8 cellular contexts compared by ENCODE assay signal in genomic region chr4:139454111-139454600, GRCh38. TPM values are rescaled to one million over a fixed set of nuclear protein-coding genes. Genes with fewer than 3 reads are reported as not detected.
DNase-seq lines count a peak whose midpoint lies in the region; ATAC-seq and TF ChIP-seq lines count a peak whose summit lies in the region.

TSS of gene RAB33B (plus strand) at chr4:139454121. CDS start at chr4:139454196, 75 bp downstream.

- CTCF ChIA-PET in HEK293 (lab: Yijun Ruan, JAX) (no interaction called here), PC-3 (lab: Charles Lee) (no interaction called here)

- peak within 1 kb of the TSS; percentile 82 for H2AFZ ChIP-seq in PC-3 (ENCODE audit: low read length)

- H4K20me1 ChIP-seq in PC-3 (ENCODE audit: low read length) = 0 out of 2 replicates have a peak, but pooled peaks cover 7% of the 10 kb centered on the region

- H3K4me3 ChIP-seq in HEK293 (ENCODE audit: low read depth, low read length) (peak within 1 kb of the TSS; percentile 87), PC-3 (ENCODE audit: low read length) (peak within 1 kb of the TSS; percentile 99), duodenal mucosa (ENCODE audit: low read depth in 1 of 2, low read length in 2 of 2) (peak within 1 kb of the TSS; percentile 97 to 100), mononuclear cell (ENCODE audit: low read length) (peak within 1 kb of the TSS; percentile 82), aorta (ENCODE audit: low read length in 2 of 2) (peak within 1 kb of the TSS; percentile 57 to 88)

- POLR2A ChIA-PET in HEK293 (lab: Yijun Ruan, JAX) (interaction anchor here (1.6 kb wide), 1 partner anchor 439 kb away, joined by 5 read pairs; the partner anchor contains the start of gene NOCT), PC-3 (lab: Charles Lee; ENCODE audit: unreplicated experiment) (no interaction called here)

- 0 to 1% methylated on average over 35 to 36 of the region's 36 CpGs for WGBS in aorta, 2 donors

- H3K27me3 ChIP-seq in PC-3 (ENCODE audit: low read length) (no peaks in the 10 kb centered on the region), duodenal mucosa (ENCODE audit: control insufficient read depth in 1 of 2, insufficient read depth in 2 of 2, low read length in 2 of 2) (no peaks in the 10 kb centered on the region), mononuclear cell (ENCODE audit: insufficient read depth, low read length) (no peaks in the 10 kb centered on the region), aorta (ENCODE audit: control insufficient read depth in 1 of 2, insufficient read depth in 2 of 2, low read length in 1 of 2) (no peaks in the 10 kb centered on the region)

- peak; percentile 45 for DNase-seq in NCI-H2227 (lab: John Stamatoyannopoulos, UW; ENCODE audit: unreplicated experiment)
- no peak for DNase-seq in NCI-H2227 treated with DMSO at 0.1 percent for 48 hours (lab: John Stamatoyannopoulos, UW)
- no peak for DNase-seq in PC-3
- no peak for DNase-seq in aorta
- DNase-seq in putamen (ENCODE audit: low spot score) = no peak

- peak within 1 kb of the TSS; percentile 78 for H3K9ac ChIP-seq in PC-3 (ENCODE audit: low read length)
- peak within 1 kb of the TSS; percentile 98 to 99 for H3K9ac ChIP-seq in duodenal mucosa (ENCODE audit: low read depth in 1 of 2, low read length in 2 of 2)

- peak; percentile 4 for ATAC-seq in PC-3
- peak; percentile 21 for ATAC-seq in aorta (ENCODE audit: low FRiP score)

- H3K79me2 ChIP-seq in PC-3 (ENCODE audit: low read length) = peaks cover 72% of the 10 kb centered on the region

- H3K9me2 ChIP-seq in PC-3 (replicated peaks; ENCODE audit: low read length) = no peaks in the 10 kb centered on the region

- no peak for TF ChIP-seq CTCF in HEK293 (tag by site-specific recombination; IDR thresholded peaks at IDR 0.05)
- no peak for TF ChIP-seq CTCF in PC-3 (conservative IDR thresholded peaks at IDR 0.05; ENCODE audit: low read depth, low read length)

- H3K9me3 ChIP-seq in HEK293 (ENCODE audit: control insufficient read depth, insufficient read depth, low read depth, low read length) = no peaks in the 10 kb centered on the region
- H3K9me3 ChIP-seq in PC-3 (ENCODE audit: low read length) = no peaks in the 10 kb centered on the region
- H3K9me3 ChIP-seq in duodenal mucosa (ENCODE audit: control insufficient read depth in 1 of 2, low read length in 2 of 2) = no peaks in the 10 kb centered on the region
- H3K9me3 ChIP-seq in mononuclear cell (ENCODE audit: low read depth, low read length) = no peaks in the 10 kb centered on the region
- H3K9me3 ChIP-seq in aorta (ENCODE audit: control insufficient read depth, low read length) = no peaks in the 10 kb centered on the region

- H3K36me3 ChIP-seq in HEK293 (ENCODE audit: control insufficient read depth in 2 of 2, insufficient read depth in 1 of 2, low read length in 2 of 2) (peaks cover 0 to 4% of the 10 kb centered on the region in 2 experiments; a peak in 1 of 3 replicates), PC-3 (ENCODE audit: low read depth, low read length) (no peaks in the 10 kb centered on the region), duodenal mucosa (ENCODE audit: control insufficient read depth in 1 of 2, insufficient read depth in 2 of 2, low read length in 2 of 2) (no peaks in the 10 kb centered on the region), aorta (ENCODE audit: control insufficient read depth in 1 of 2, insufficient read depth in 2 of 2, low read length in 1 of 2) (no peaks in the 10 kb centered on the region)

- TSS peak; percentile 46 for BruUV-seq in PC-3 (replicated peaks; lab: Mats Ljungman, UMichigan)

- H3K4me1 ChIP-seq in HEK293 (ENCODE audit: control insufficient read depth, insufficient read depth, low read length) (0 out of 2 replicates have a peak, but pooled peaks cover 3% of the 10 kb centered on the region), PC-3 (ENCODE audit: insufficient read depth, low read length) (peaks cover 42% of the 10 kb centered on the region), duodenal mucosa (ENCODE audit: control insufficient read depth in 1 of 2, insufficient read depth in 2 of 2, low read length in 2 of 2) (peaks cover 46 to 49% of the 10 kb centered on the region in 2 donors), mononuclear cell (ENCODE audit: insufficient read depth, low read length) (peaks cover 48% of the 10 kb centered on the region), aorta (ENCODE audit: control insufficient read depth in 1 of 2, insufficient read depth in 2 of 2, low read length in 2 of 2) (no peaks in the 10 kb centered on the region)

- H3K27ac ChIP-seq in HEK293 (ENCODE audit: extremely low read depth, low read depth, low read length) = peak within 1 kb of the TSS; percentile 84
- peak within 1 kb of the TSS; percentile 90 for H3K27ac ChIP-seq in PC-3 (ENCODE audit: low read length)
- peak within 1 kb of the TSS; percentile 98 for H3K27ac ChIP-seq in duodenal mucosa (ENCODE audit: low read depth, low read length)
- peak within 1 kb of the TSS; percentile 64 to 71 for H3K27ac ChIP-seq in aorta (ENCODE audit: low read depth in 1 of 2, low read length in 2 of 2)

- H3K4me2 ChIP-seq in PC-3 (ENCODE audit: low read length) = peak within 1 kb of the TSS; percentile 98

- intact Hi-C loops in PC-3 (cut with micrococcal nuclease) (loop anchor here (5.0 kb wide), 1 partner anchor 103 kb away; the partner anchor contains the start of gene SETD7), aorta (cut with DNase I) (loop anchor here (10.0 kb wide), 3 partner anchors 101 to 711 kb away; partner anchors contain the start of genes NAA15 (in 1 of the 2), NDUFC1 (in 1 of the 2) and SETD7 (in 1 of the 2))

- H3F3A ChIP-seq in PC-3 (ENCODE audit: low read length, unreplicated experiment) = no peaks in the 10 kb centered on the region

TF ChIP-seq in HEK293, 187 proteins besides CTCF, POLR2A, EP300 and RAD21 (continues in another document):
- TF ChIP-seq PBX3 (CRISPR knock-in tag; IDR thresholded peaks at IDR 0.05) (no peak), ZNF366 (tag by site-specific recombination; conservative IDR thresholded peaks at IDR 0.05) (0 out of 2 replicates have a peak, but pooled peaks have one; percentile 38), ZBTB48 (tag by site-specific recombination; IDR thresholded peaks at IDR 0.05) (no peak), ZBTB20 (tag by site-specific recombination; IDR thresholded peaks at IDR 0.05) (peak; percentile 7; the same call in 1 of the 2 replicates), ZNF626 (tag by site-specific recombination; IDR thresholded peaks at IDR 0.05) (no peak), ZNF202 (tag by site-specific recombination; IDR thresholded peaks at IDR 0.05; ENCODE audit: borderline replicate concordance) (no peak), KLF9 (tag by site-specific recombination; IDR thresholded peaks at IDR 0.05; ENCODE audit: low read depth) (no peak), ZNF692 (tag by site-specific recombination; IDR thresholded peaks at IDR 0.05) (no peak), ZNF214 (tag by site-specific recombination; IDR thresholded peaks at IDR 0.05; ENCODE audit: borderline replicate concordance) (no peak), ZNF645 (tag by site-specific recombination; IDR thresholded peaks at IDR 0.05) (no peak), ZNF521 (tag by site-specific recombination; IDR thresholded peaks at IDR 0.05) (no peak), ZNF596 (tag by site-specific recombination; IDR thresholded peaks at IDR 0.05) (no peak), ZNF398 (tag by site-specific recombination; IDR thresholded peaks at IDR 0.05) (no peak)

RNA-seq across cellular contexts. Expression of gene RAB33B, which starts in this region (rescaled TPM):
- total RNA-seq in PC-3 (2014; rRNA removed) (3.6 and 4.4 TPM in 2 replicates), mononuclear cell (24.9 TPM), aorta (10 to 100 TPM; 13.8 to 14.9 TPM)
- polyA plus RNA-seq in aorta = 1 to 10 TPM; 9.1 to 9.6 TPM
